In genomic region chr19:37902668-37903067, GRCh38 we compare ENCODE assay signal across 9 cellular contexts. TPM values are rescaled to one million over a fixed set of nuclear protein-coding genes. Genes with fewer than 3 reads are reported as not detected.
A peak's percentile ranks its signal among the peaks of the same experiment; 100 is the strongest.
DNase-seq lines count a peak whose midpoint lies in the region; ATAC-seq and TF ChIP-seq lines count a peak whose summit lies in the region.
"Had no signal": no experiment of that assay in that cellular context is flagged by ENCODE, and none has a peak within 500 bp of the region (broad histone marks: within the 10 kb centered on the region; RNA-seq: fewer than 3 reads in every experiment).

No MANE protein-coding gene starts in this region.

- H3K27ac ChIP-seq in lung (ENCODE audit: low read depth in 1 of 2, low read length in 1 of 2), result no peak overlapping the region

- no TSS peak for BruUV-seq in Calu3 (replicated peaks; lab: Mats Ljungman, UMichigan)

- 0 to 1% methylated on average over 4 of the region's 4 CpGs for WGBS in lung, 2 donors

- peaks cover 1 to 3% of the 10 kb centered on the region in 2 donors for H3K4me1 ChIP-seq in lung (ENCODE audit: control insufficient read depth in 2 of 2, insufficient read depth in 2 of 2, low read length in 2 of 2)

- H3K27me3 ChIP-seq in lung (ENCODE audit: control insufficient read depth, insufficient read depth), result no peaks in the 10 kb centered on the region

- CTCF ChIA-PET in Calu3 (lab: Charles Lee), result interaction anchor here (0.6 to 2.4 kb wide), 14 partner anchors 10 to 318 kb away, joined by 3 to 17 read pairs (median 4); no protein-coding TSS in a partner anchor

- TF ChIP-seq CTCF in Calu3 (IDR thresholded peaks at IDR 0.05; ENCODE audit: unreplicated experiment), result peak; percentile 94
- TF ChIP-seq CTCF in lung (IDR thresholded peaks at IDR 0.05; ENCODE audit: control extremely low read depth, extremely low read depth), result peak; percentile 85

- no peaks in the 10 kb centered on the region for H3K27me3 Mint-ChIP-seq in Calu3 (ENCODE audit: unreplicated experiment)

- H3K9me3 ChIP-seq in lung (ENCODE audit: control insufficient read depth in 2 of 2, insufficient read depth in 1 of 2, low read length in 1 of 2), result no peaks in the 10 kb centered on the region

- intact Hi-C loops in Calu3 (cut with micrococcal nuclease; ENCODE audit: unreplicated experiment), result loop anchor here (5.0 to 10.0 kb wide), 3 partner anchors 112 to 195 kb away; no protein-coding TSS in a partner anchor

- H3K4me3 ChIP-seq in lung, result no peak overlapping the region

- H3K27ac Mint-ChIP-seq in Calu3 (ENCODE audit: unreplicated experiment), result no peak overlapping the region
- H3K27ac Mint-ChIP-seq: T-helper 1 cell treated with Interleukin-12 subunit alpha and Interleukin-12 subunit beta and Interleukin-4 antibody, amounts not matched to agents 30 μg/mL and 1 μg/mL, for 36 hours had no signal

- no peaks in the 10 kb centered on the region for H3K36me3 ChIP-seq in lung (ENCODE audit: control insufficient read depth in 2 of 2, insufficient read depth in 2 of 2, low read length in 2 of 2)

- peak; percentile 93 for DNase-seq in Calu3
- peak; percentile 90 for DNase-seq in NCI-H748 (lab: John Stamatoyannopoulos, UW; ENCODE audit: unreplicated experiment)
- DNase-seq in activated CD4-positive, alpha-beta T cell treated with anti-CD3 and anti-CD28 coated beads, Interleukin-2, amount 50 U/mL, for 48 hours, result peak; percentile 86 to 90
- peak; percentile 86 for DNase-seq in ecto neural progenitor cell (ENCODE audit: low spot score)
- DNase-seq in lung (ENCODE audit: low spot score), result peak; percentile 85
- DNase-seq in stimulated activated CD8-positive, alpha-beta memory T cell treated with anti-CD3 and anti-CD28 coated beads, Interleukin-15, amount 100 ng/mL, for 1 hour (ENCODE audit: low read depth), result peak; percentile 78

- H3K9me3 Mint-ChIP-seq in Calu3 (ENCODE audit: low read depth, unreplicated experiment), result no peaks in the 10 kb centered on the region
- H3K9me3 Mint-ChIP-seq: T-helper 1 cell treated with Interleukin-12 subunit alpha and Interleukin-12 subunit beta and Interleukin-4 antibody, amounts not matched to agents 30 μg/mL and 1 μg/mL, for 36 hours had no signal

- no peak overlapping the region for H3K4me3 Mint-ChIP-seq in Calu3 (ENCODE audit: low read depth, unreplicated experiment)
- H3K4me3 Mint-ChIP-seq: T-helper 1 cell treated with Interleukin-12 subunit alpha and Interleukin-12 subunit beta and Interleukin-4 antibody, amounts not matched to agents 30 μg/mL and 1 μg/mL, for 36 hours had no signal

- peaks cover 20% of the 10 kb centered on the region for H3K36me3 Mint-ChIP-seq in Calu3 (ENCODE audit: insufficient read depth, unreplicated experiment)

- ATAC-seq in HG03442 (IDR thresholded peaks at IDR 0.05; ENCODE audit: unreplicated experiment) (peak; percentile 31), lung (ENCODE audit: insufficient read depth, low FRiP score) (no peak), HG03159 (IDR thresholded peaks at IDR 0.05; ENCODE audit: unreplicated experiment) (no peak)

- peaks cover 5% of the 10 kb centered on the region for H3K4me1 Mint-ChIP-seq in Calu3 (ENCODE audit: low read depth, unreplicated experiment)

RNA-seq across cellular contexts. Expression of gene WDR87, which starts 3.7 kb away (rescaled TPM):
- total RNA-seq in Calu3 (2022), result not detected in 2 replicates
- total RNA-seq in lung, result not detected
- not detected for polyA plus RNA-seq in lung

RNA-seq across cellular contexts. Expression of gene SIPA1L3, which starts 4.3 kb away (rescaled TPM):
- total RNA-seq in Calu3 (2022) (115 and 127 TPM in 2 replicates), lung (10 to 100 TPM; 44.8 to 50.5 TPM)
- polyA plus RNA-seq in lung, result 10 to 100 TPM in 1 of 2 donors, 1 to 10 TPM in 1; 9.6 to 10.4 TPM
